ENCODE assay signal across 8 cellular contexts in genomic region chr21:41112740-41113692, GRCh38. TPM values are rescaled to one million over a fixed set of nuclear protein-coding genes. Genes with fewer than 3 reads are reported as not detected.
DNase-seq lines count a peak whose midpoint lies in the region; ATAC-seq and TF ChIP-seq lines count a peak whose summit lies in the region.

No MANE protein-coding gene starts in this region.

- H3K4me3 Mint-ChIP-seq in activated naive CD8-positive, alpha-beta T cell = peak overlapping the region; percentile 74

- POLR2A ChIA-PET in A673 (lab: Charles Lee; ENCODE audit: low non-redundant PET) = no interaction called here

- H3K9me3 Mint-ChIP-seq in activated naive CD8-positive, alpha-beta T cell (ENCODE audit: low read depth) = no peaks in the 10 kb centered on the region

- TF ChIP-seq CTCF in A673 (conservative IDR thresholded peaks at IDR 0.05; ENCODE audit: low read depth, low read length) = no peak
- TF ChIP-seq CTCF in tibial artery (IDR thresholded peaks at IDR 0.05) = no peak

- peak; percentile 82 for DNase-seq in A673 (ENCODE audit: low spot score)
- DNase-seq in H4 (ENCODE audit: low spot score) = peak; percentile 100
- DNase-seq in iris pigment epithelial cell (ENCODE audit: low read depth) = peak; percentile 57
- peak in 1 of 2 donors; percentile 47 for DNase-seq in tibial artery
- DNase-seq in NK-92 treated with Interleukin-12 subunit alpha and Interleukin-12 subunit beta, amount 100 ng/mL, for 24 hours (lab: John Stamatoyannopoulos, UW) = no peak
- no peak for DNase-seq in activated CD4-positive, alpha-beta T cell treated with anti-CD3 and anti-CD28 coated beads, Interleukin-2, amount 50 U/mL, for 48 hours

- H3K27me3 ChIP-seq in A673 (replicated peaks; ENCODE audit: insufficient read depth, low read depth, low read length, poor library complexity) = no peaks in the 10 kb centered on the region
- H3K27me3 ChIP-seq in tibial artery = peaks cover 0 to 20% of the 10 kb centered on the region in 2 donors

- H3K36me3 Mint-ChIP-seq in activated naive CD8-positive, alpha-beta T cell = no peaks in the 10 kb centered on the region

- H3K9me3 ChIP-seq in A673 (ENCODE audit: low read depth, low read length, poor library complexity, severe bottlenecking) (no peaks in the 10 kb centered on the region), tibial artery (no peaks in the 10 kb centered on the region)

- H3K27ac Mint-ChIP-seq in activated naive CD8-positive, alpha-beta T cell = peak overlapping the region; percentile 69

- intact Hi-C loops in A673 (cut with micrococcal nuclease; ENCODE audit: unreplicated experiment) (no loop called here), tibial artery (cut with DNase I; ENCODE audit: low total_unique reads) (no loop called here)

- CTCF ChIA-PET in A673 (lab: Charles Lee) = interaction anchor here (0.6 kb wide), 1 partner anchor 55 kb away, joined by 4 read pairs; no protein-coding TSS in a partner anchor

- H3K4me1 Mint-ChIP-seq in activated naive CD8-positive, alpha-beta T cell (ENCODE audit: low read depth) = peaks cover 24% of the 10 kb centered on the region

- H3K27me3 Mint-ChIP-seq in activated naive CD8-positive, alpha-beta T cell = no peaks in the 10 kb centered on the region

- ATAC-seq in HG03342 (IDR thresholded peaks at IDR 0.05; ENCODE audit: unreplicated experiment) = no peak

- H3K4me1 ChIP-seq in A673 (ENCODE audit: insufficient read depth, low read length, poor library complexity, severe bottlenecking) (no peaks in the 10 kb centered on the region), tibial artery (peaks cover 0 to 13% (median 8%) of the 10 kb centered on the region in 4 donors)

- H3K4me3 ChIP-seq in A673 (ENCODE audit: low read depth, low read length, poor library complexity, severe bottlenecking) = peak overlapping the region; percentile 28
- H3K4me3 ChIP-seq in tibial artery = peak overlapping the region; percentile 9 to 12

- H3K36me3 ChIP-seq in A673 (ENCODE audit: insufficient read depth, low read length, poor library complexity, severe bottlenecking) (no peaks in the 10 kb centered on the region), tibial artery (no peaks in the 10 kb centered on the region)

- BruUV-seq in A673 (replicated peaks; lab: Mats Ljungman, UMichigan) = TSS peak; percentile 64

- H3K27ac ChIP-seq in A673 (ENCODE audit: low read depth, low read length, poor library complexity, severe bottlenecking) (peak overlapping the region; percentile 73), tibial artery (no peak overlapping the region)

RNA-seq across cellular contexts. Expression of gene BACE2, which starts 54.9 kb away (rescaled TPM):
- total RNA-seq in A673 (2021) = 6.9 and 8.0 TPM in 2 replicates
- 85.6 and 109 TPM in 2 replicates for total RNA-seq in H4 (2014; rRNA removed; shearing (Covaris generic))

Comparison
In these comparisons a context has a peak if more than half of its experiments do, and no peak if none do; other contexts are left out.
1. DNase-seq: peak in A673 (single experiment), H4 (single experiment) and iris pigment epithelial cell (single experiment); none in NK-92 treated with Interleukin-12 subunit alpha and Interleukin-12 subunit beta, amount 100 ng/mL, for 24 hours (single experiment) and activated CD4-positive, alpha-beta T cell treated with anti-CD3 and anti-CD28 coated beads, Interleukin-2, amount 50 U/mL, for 48 hours (0 of 2).